ENCODE assay signal across 8 cellular contexts in genomic region chr2:230668184-230668938, GRCh38. TPM values are rescaled to one million over a fixed set of nuclear protein-coding genes. Genes with fewer than 3 reads are reported as not detected.
DNase-seq lines count a peak whose midpoint lies in the region; ATAC-seq and TF ChIP-seq lines count a peak whose summit lies in the region.

No MANE protein-coding gene starts in this region.

- intact Hi-C loops in CD4-positive, alpha-beta memory T cell (cut with micrococcal nuclease): no loop called here

- H3K9me3 Mint-ChIP-seq in CD4-positive, alpha-beta memory T cell: no peaks in the 10 kb centered on the region
- no peaks in the 10 kb centered on the region for H3K9me3 Mint-ChIP-seq in stimulated activated effector memory CD8-positive, alpha-beta T cell treated with anti-CD3 and anti-CD28 coated beads, Interleukin-12 subunit alpha, Interleukin-12 subunit beta, amount 100 ng/mL, for 72 hours

- TF ChIP-seq CTCF in foreskin keratinocyte (conservative IDR thresholded peaks at IDR 0.05): no peak

- no peaks in the 10 kb centered on the region for H3K27me3 Mint-ChIP-seq in CD4-positive, alpha-beta memory T cell

- peak; percentile 18 for TF ChIP-seq POLR2A in GM19099 (IDR thresholded peaks at IDR 0.05; ENCODE audit: extremely low read depth, insufficient read length, low read depth)

- POLR2A ChIA-PET in CD4-positive, alpha-beta memory T cell (lab: Charles Lee; ENCODE audit: partially characterized antibody): interaction anchor here (0.8 to 1.5 kb wide), 7 partner anchors 9 to 126 kb away, joined by 3 to 5 read pairs (median 3); no protein-coding TSS in a partner anchor

- ATAC-seq in HG03103 (IDR thresholded peaks at IDR 0.05; ENCODE audit: low read depth, unreplicated experiment) (peak; percentile 38), foreskin keratinocyte (peak; percentile 47)
- peak; percentile 71 for ATAC-seq in stimulated activated effector memory CD8-positive, alpha-beta T cell treated with anti-CD3 and anti-CD28 coated beads, Interleukin-12 subunit alpha, Interleukin-12 subunit beta, amount 100 ng/mL, for 72 hours

- H3K4me1 ChIP-seq in CD4-positive, alpha-beta memory T cell (ENCODE audit: insufficient read depth, low read length): peaks cover 60% of the 10 kb centered on the region
- H3K4me1 ChIP-seq in SJCRH30 (peaks cover 49% of the 10 kb centered on the region), foreskin keratinocyte (peaks cover 43% of the 10 kb centered on the region)

- H3K9me3 ChIP-seq in CD4-positive, alpha-beta memory T cell (ENCODE audit: control insufficient read depth in 1 of 2, low read length in 2 of 2): no peaks in the 10 kb centered on the region
- no peaks in the 10 kb centered on the region for H3K9me3 ChIP-seq in SJCRH30 (replicated peaks)

- H3K27ac ChIP-seq in CD4-positive, alpha-beta memory T cell (ENCODE audit: low read depth, low read length): no peak overlapping the region
- H3K27ac ChIP-seq in SJCRH30 (peak overlapping the region; percentile 24; the same call in 1 of the 2 replicates), foreskin keratinocyte (peak overlapping the region; percentile 96)

- peaks cover 46 to 71% (median 62%) of the 10 kb centered on the region in 4 donors for H3K4me1 Mint-ChIP-seq in CD4-positive, alpha-beta memory T cell
- H3K4me1 Mint-ChIP-seq in stimulated activated effector memory CD8-positive, alpha-beta T cell treated with anti-CD3 and anti-CD28 coated beads, Interleukin-12 subunit alpha, Interleukin-12 subunit beta, amount 100 ng/mL, for 72 hours: peaks cover 76% of the 10 kb centered on the region

- DNase-seq in CD4-positive, alpha-beta memory T cell: peak in 1 of 5 donors; percentile 71
- peak; percentile 69 to 83 for DNase-seq in SJCRH30
- peak; percentile 88 to 94 for DNase-seq in foreskin keratinocyte
- peak in 1 of 2 donors; percentile 71 for DNase-seq in stimulated activated effector memory CD8-positive, alpha-beta T cell treated with anti-CD3 and anti-CD28 coated beads, Interleukin-12 subunit alpha, Interleukin-12 subunit beta, amount 100 ng/mL, for 72 hours (ENCODE audit: low spot score in 2 of 2)
- DNase-seq in epidermal melanocyte (ENCODE audit: insufficient read length, low spot score): no peak
- DNase-seq in RKO (ENCODE audit: low spot score): no peak

- peak overlapping the region in 6 of 8 donors; percentile 25 to 75 (median 43) for H3K4me3 Mint-ChIP-seq in CD4-positive, alpha-beta memory T cell
- H3K4me3 Mint-ChIP-seq in stimulated activated effector memory CD8-positive, alpha-beta T cell treated with anti-CD3 and anti-CD28 coated beads, Interleukin-12 subunit alpha, Interleukin-12 subunit beta, amount 100 ng/mL, for 72 hours: peak overlapping the region; percentile 49

- no peaks in the 10 kb centered on the region for H3K36me3 Mint-ChIP-seq in CD4-positive, alpha-beta memory T cell
- peaks cover 6% of the 10 kb centered on the region for H3K36me3 Mint-ChIP-seq in stimulated activated effector memory CD8-positive, alpha-beta T cell treated with anti-CD3 and anti-CD28 coated beads, Interleukin-12 subunit alpha, Interleukin-12 subunit beta, amount 100 ng/mL, for 72 hours

- CTCF ChIA-PET in CD4-positive, alpha-beta memory T cell (lab: Charles Lee; ENCODE audit: partially characterized antibody): interaction anchor here (0.9 to 3.4 kb wide), 4 partner anchors 17 to 130 kb away, joined by 3 to 14 read pairs (median 6); no protein-coding TSS in a partner anchor

- H3K27ac Mint-ChIP-seq in CD4-positive, alpha-beta memory T cell: peak overlapping the region; percentile 33 to 86 (median 72)
- H3K27ac Mint-ChIP-seq in stimulated activated effector memory CD8-positive, alpha-beta T cell treated with anti-CD3 and anti-CD28 coated beads, Interleukin-12 subunit alpha, Interleukin-12 subunit beta, amount 100 ng/mL, for 72 hours: peak overlapping the region; percentile 83

- H3K4me3 ChIP-seq in CD4-positive, alpha-beta memory T cell (ENCODE audit: low read length in 2 of 2): no peak overlapping the region
- H3K4me3 ChIP-seq in SJCRH30: no peak overlapping the region

- H3K36me3 ChIP-seq in CD4-positive, alpha-beta memory T cell (ENCODE audit: insufficient read depth, low read length): no peaks in the 10 kb centered on the region
- H3K36me3 ChIP-seq in SJCRH30: no peaks in the 10 kb centered on the region

- H3K27me3 ChIP-seq in CD4-positive, alpha-beta memory T cell (ENCODE audit: insufficient read depth, low read length): no peaks in the 10 kb centered on the region
- no peaks in the 10 kb centered on the region for H3K27me3 ChIP-seq in SJCRH30
- H3K27me3 ChIP-seq in foreskin keratinocyte: no peaks in the 10 kb centered on the region

RNA-seq across cellular contexts. Expression of gene CAB39, which starts 44.3 kb away (rescaled TPM):
- 100 to 1,000 TPM; 112 to 115 TPM for total RNA-seq in CD4-positive, alpha-beta memory T cell
- 10 to 100 TPM; 80.8 to 88.5 TPM for polyA plus RNA-seq in CD4-positive, alpha-beta memory T cell
- total RNA-seq in SJCRH30 (2014; rRNA removed; shearing (Covaris generic)): 51.4 and 53.5 TPM in 2 replicates
- 179 and 191 TPM in 2 replicates for total RNA-seq in foreskin keratinocyte
- polyA plus RNA-seq in foreskin keratinocyte: 67.8 and 73.5 TPM in 2 replicates

Comparison
In these comparisons a context has a peak if more than half of its experiments do, and no peak if none do; other contexts are left out.
1. DNase-seq: peak in SJCRH30 (2 of 2) and foreskin keratinocyte (2 of 2); none in epidermal melanocyte (single experiment) and RKO (single experiment).
2. Peak in every context shown above with its lines, with median percentiles within 50 percentile points of each other: ATAC-seq.